In the genomic region with DNA sequence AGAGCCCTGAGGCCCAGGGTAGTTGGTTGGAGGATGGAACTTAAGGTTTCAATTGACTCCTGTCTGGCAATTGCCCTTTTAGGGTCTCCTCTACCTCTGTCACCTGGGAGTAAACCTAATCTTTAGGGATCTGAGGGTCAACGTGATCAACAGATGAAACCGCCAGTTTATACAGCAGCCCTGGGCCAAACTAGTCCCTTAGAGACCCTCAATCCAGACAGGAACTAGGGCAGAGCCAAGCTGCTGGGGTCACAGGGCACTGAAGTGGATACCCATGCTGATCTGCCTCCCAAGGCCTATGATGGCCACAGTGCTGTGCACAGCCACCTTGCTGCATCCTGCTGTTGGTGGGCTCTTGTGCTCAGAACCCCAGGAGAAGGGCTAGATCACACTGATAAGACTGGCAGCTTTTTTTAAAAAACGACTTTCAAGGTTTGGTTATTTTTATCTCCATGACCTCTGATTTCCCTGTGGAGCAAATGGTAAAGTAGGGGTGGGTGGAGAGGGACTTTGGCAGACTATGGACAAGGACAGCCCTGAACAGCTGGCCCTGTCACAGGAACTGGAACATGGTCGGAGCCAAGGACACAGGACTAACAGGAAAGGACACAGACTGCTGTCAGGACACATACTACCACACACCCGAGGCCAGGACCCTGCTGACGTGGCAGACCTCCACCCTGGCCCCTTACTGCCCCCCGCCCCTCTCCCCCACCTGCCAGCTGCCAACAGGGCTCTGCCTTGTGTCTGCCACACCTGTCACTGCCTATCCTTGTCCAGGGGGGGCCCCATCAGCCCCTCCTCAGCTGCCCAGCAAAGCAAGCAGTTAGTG, we compare ENCODE assay signal across 17 cellular contexts. TPM values are rescaled to one million over a fixed set of nuclear protein-coding genes. Genes with fewer than 3 reads are reported as not detected.
DNase-seq lines count a peak whose midpoint lies in the region; ATAC-seq and TF ChIP-seq lines count a peak whose summit lies in the region.
"Had no signal": no experiment of that assay in that cellular context is flagged by ENCODE, and none has a peak within 500 bp of the region (broad histone marks: within the 10 kb centered on the region; RNA-seq: fewer than 3 reads in every experiment).

No MANE protein-coding gene starts in this region.

- TF ChIP-seq POLR2A in suprapubic skin (IDR thresholded peaks at IDR 0.05), result no peak

- no TSS peak for BruUV-seq in A673 (replicated peaks; lab: Mats Ljungman, UMichigan)

- no peak for TF ChIP-seq CTCF in coronary artery (IDR thresholded peaks at IDR 0.05)
- no peak for TF ChIP-seq CTCF in lower lobe of right lung (IDR thresholded peaks at IDR 0.05)
- no peak for TF ChIP-seq CTCF in suprapubic skin (IDR thresholded peaks at IDR 0.05)
- no peak for TF ChIP-seq CTCF in A673 (conservative IDR thresholded peaks at IDR 0.05; ENCODE audit: low read depth, low read length)

- WGBS in suprapubic skin, result 52% methylated on average over 4 of the region's 7 CpGs

- no peaks in the 10 kb centered on the region for H3K27me3 ChIP-seq in lower lobe of right lung (ENCODE audit: low read depth)
- H3K27me3 ChIP-seq in suprapubic skin, result no peaks in the 10 kb centered on the region
- H3K27me3 ChIP-seq in A673 (replicated peaks; ENCODE audit: insufficient read depth, low read depth, low read length, poor library complexity), result no peaks in the 10 kb centered on the region
- H3K27me3 ChIP-seq: SJSA1 had no signal

- H3K4me1 ChIP-seq in lower lobe of right lung (peaks cover 11% of the 10 kb centered on the region), suprapubic skin (peaks cover 16% of the 10 kb centered on the region), A673 (ENCODE audit: insufficient read depth, low read length, poor library complexity, severe bottlenecking) (no peaks in the 10 kb centered on the region)

- H3K27ac ChIP-seq in coronary artery (peak overlapping the region; percentile 4 to 39), lower lobe of right lung (peak overlapping the region; percentile 72), suprapubic skin (peak overlapping the region; percentile 24), A673 (ENCODE audit: low read depth, low read length, poor library complexity, severe bottlenecking) (no peak overlapping the region)
- H3K27ac ChIP-seq: GM23248, SJSA1, WERI-Rb-1 had no signal

- H3K4me3 ChIP-seq in coronary artery (no peak overlapping the region), lower lobe of right lung (no peak overlapping the region), suprapubic skin (no peak overlapping the region), A673 (ENCODE audit: low read depth, low read length, poor library complexity, severe bottlenecking) (no peak overlapping the region)
- H3K4me3 ChIP-seq: GM23248, SJSA1 had no signal

- intact Hi-C loops in lower lobe of right lung (cut with DNase I), result no loop called here
- intact Hi-C loops in A673 (cut with micrococcal nuclease; ENCODE audit: unreplicated experiment), result no loop called here

- H3K36me3 ChIP-seq in lower lobe of right lung (no peaks in the 10 kb centered on the region), suprapubic skin (no peaks in the 10 kb centered on the region), A673 (ENCODE audit: insufficient read depth, low read length, poor library complexity, severe bottlenecking) (no peaks in the 10 kb centered on the region)
- H3K36me3 ChIP-seq: SJSA1, WERI-Rb-1 had no signal

- no peak for TF ChIP-seq EP300 in suprapubic skin (IDR thresholded peaks at IDR 0.05)

- no peak for ATAC-seq in lower lobe of right lung
- no peak for ATAC-seq in GM18873 (IDR thresholded peaks at IDR 0.05; ENCODE audit: low FRiP score, unreplicated experiment)
- ATAC-seq: sciatic nerve had no signal

- peak; percentile 31 for DNase-seq in activated effector memory CD4-positive, alpha-beta T cell treated with anti-CD3 and anti-CD28 coated beads, Interleukin-2, amount 50 U/mL, for 16 hours
- DNase-seq in activated effector memory CD4-positive, alpha-beta T cell treated with Interleukin-2 at 50 U/mL for 16 hours, result no peak
- no peak for DNase-seq in coronary artery (ENCODE audit: low spot score)
- DNase-seq in lower lobe of right lung, result no peak
- no peak for DNase-seq in suprapubic skin (ENCODE audit: low spot score in 2 of 2)
- no peak for DNase-seq in A673 (ENCODE audit: low spot score)
- no peak for DNase-seq in inferior parietal cortex (ENCODE audit: extremely low spot score)
- DNase-seq: activated CD8-positive, alpha-beta memory T cell treated with anti-CD3 and anti-CD28 coated beads, Interleukin-2, amount 50 U/mL, for 4 hours; erythroblast; GM23248; naive B cell; NCI-H2107; stimulated activated naive CD4-positive, alpha-beta T cell treated with Interleukin-2 at 50 U/mL for 16 hours; WERI-Rb-1 had no signal

- CTCF ChIA-PET in A673 (lab: Charles Lee), result no interaction called here

- H3K9me3 ChIP-seq in lower lobe of right lung, result no peaks in the 10 kb centered on the region
- H3K9me3 ChIP-seq in suprapubic skin, result no peaks in the 10 kb centered on the region
- no peaks in the 10 kb centered on the region for H3K9me3 ChIP-seq in A673 (ENCODE audit: low read depth, low read length, poor library complexity, severe bottlenecking)
- H3K9me3 ChIP-seq: SJSA1 had no signal

- POLR2A ChIA-PET in A673 (lab: Charles Lee; ENCODE audit: low non-redundant PET), result interaction anchor here (0.6 kb wide), 1 partner anchor 190 kb away, joined by 4 read pairs; no protein-coding TSS in a partner anchor

RNA-seq across cellular contexts. Expression of a gene that starts 0.5 kb away (rescaled TPM):
- total RNA-seq in lower lobe of right lung, result 0.97 TPM
- total RNA-seq in suprapubic skin, result 1 to 10 TPM in 3 of 4 donors, not detected in 1; 1.7 to 3.4 (median 2.3) TPM
- 0.48 TPM in 1 of 2 replicates, not detected in the other for total RNA-seq in A673 (2021)
- total RNA-seq: GM23248, SJSA1 had no signal

RNA-seq across cellular contexts. Expression of a gene that starts 5.1 kb away (rescaled TPM):
- total RNA-seq in lower lobe of right lung (198 TPM), suprapubic skin (100 to 1,000 TPM in 2 of 4 donors, 10 to 100 TPM in 2; 72.3 to 113 (median 91.1) TPM), A673 (2021) (160 and 173 TPM in 2 replicates)

RNA-seq across cellular contexts. Expression of a gene that starts 10.5 kb away (rescaled TPM):
- total RNA-seq in lower lobe of right lung (9.3 TPM), suprapubic skin (10 to 100 TPM; 10.9 to 22.0 (median 14.1) TPM), A673 (2021) (36.8 and 50.4 TPM in 2 replicates)

RNA-seq across cellular contexts. Expression of a gene that starts 15.5 kb away (rescaled TPM):
- total RNA-seq in lower lobe of right lung (144 TPM), suprapubic skin (10 to 100 TPM; 39.3 to 75.2 (median 47.0) TPM), A673 (2021) (171 and 172 TPM in 2 replicates)

RNA-seq across cellular contexts. Expression of a gene that starts 16.2 kb away (rescaled TPM):
- total RNA-seq in lower lobe of right lung (2.0 TPM), suprapubic skin (1 to 10 TPM; 2.2 to 2.9 (median 2.3) TPM), A673 (2021) (1.6 and 1.9 TPM in 2 replicates)
